19 cellular contexts compared by ENCODE assay signal in genomic region chr3:108024146-108024836, GRCh38.
DNase-seq lines count a peak whose midpoint lies in the region; ATAC-seq and TF ChIP-seq lines count a peak whose summit lies in the region.
"Had no signal": no experiment of that assay in that cellular context is flagged by ENCODE, and none has a peak within 500 bp of the region (broad histone marks: within the 10 kb centered on the region; RNA-seq: fewer than 3 reads in every experiment).

No MANE protein-coding gene starts in this region.

- no peaks in the 10 kb centered on the region for H3K9me3 Mint-ChIP-seq in chondrocyte (ENCODE audit: low read depth)

- peak; percentile 57 for DNase-seq in A172 (ENCODE audit: low spot score)
- DNase-seq in ELR (ENCODE audit: low read depth): peak; percentile 17
- DNase-seq in chondrocyte (ENCODE audit: low spot score): no peak
- DNase-seq in kidney glomerular epithelial cell (lab: John Stamatoyannopoulos, UW): peak; percentile 26
- no peak for DNase-seq in RWPE1 (ENCODE audit: low spot score)
- DNase-seq in GDM1 (lab: John Stamatoyannopoulos, UW): no peak
- no peak for DNase-seq in NCI-H345 treated with DMSO at 0.1 percent for 48 hours (lab: John Stamatoyannopoulos, UW; ENCODE audit: unreplicated experiment)
- DNase-seq: AML-193, Caco-2, DMS153, EL, NCI-H2029, NCI-H2171, NCI-H446 treated with DMSO at 0.1 percent for 48 hours, OCI-M1, RPMI8226 had no signal

- peaks cover 10% of the 10 kb centered on the region for H3K4me1 Mint-ChIP-seq in chondrocyte (ENCODE audit: low read depth)

- no peak overlapping the region for H3K4me3 Mint-ChIP-seq in chondrocyte (ENCODE audit: unreplicated experiment)

- no peak for ATAC-seq in HG03175 (IDR thresholded peaks at IDR 0.05; ENCODE audit: unreplicated experiment)

- peak; percentile 23 for TF ChIP-seq CTCF in chondrocyte (IDR thresholded peaks at IDR 0.05)
- no peak for TF ChIP-seq CTCF in RWPE1 (conservative IDR thresholded peaks at IDR 0.05; ENCODE audit: low read depth)

- POLR2A ChIA-PET in RWPE1 (lab: Yijun Ruan, JAX; ENCODE audit: low non-redundant PET): no interaction called here

- CTCF ChIA-PET in RWPE1 (lab: Yijun Ruan, JAX): no interaction called here

- no peak overlapping the region for H3K27ac ChIP-seq in RWPE1
- H3K27ac ChIP-seq: HL-60, SJSA1 had no signal

- H3K27me3 Mint-ChIP-seq in chondrocyte (ENCODE audit: low read depth): no peaks in the 10 kb centered on the region

- H3K27ac Mint-ChIP-seq in chondrocyte (ENCODE audit: unreplicated experiment): no peak overlapping the region

- H3K36me3 Mint-ChIP-seq in chondrocyte (ENCODE audit: low read depth): no peaks in the 10 kb centered on the region

Comparison
In these comparisons a context has a peak if more than half of its experiments do, and no peak if none do; other contexts are left out.
1. DNase-seq: peak in A172 (single experiment), ELR (single experiment) and kidney glomerular epithelial cell (single experiment); none in chondrocyte (single experiment), RWPE1 (single experiment), GDM1 (single experiment) and NCI-H345 treated with DMSO at 0.1 percent for 48 hours (single experiment).